Comparison of ENCODE assay signal across 8 cellular contexts in genomic region chr3:189270248-189270832, GRCh38.
DNase-seq lines count a peak whose midpoint lies in the region; ATAC-seq, FAIRE-seq and TF ChIP-seq lines count a peak whose summit lies in the region.

No MANE protein-coding gene starts in this region.

- H3K4me1 ChIP-seq in pancreas, result no peaks in the 10 kb centered on the region

- peak; percentile 57 for ATAC-seq in GM18861 (IDR thresholded peaks at IDR 0.05; ENCODE audit: unreplicated experiment)
- ATAC-seq in HG03175 (IDR thresholded peaks at IDR 0.05; ENCODE audit: unreplicated experiment), result peak; percentile 80
- peak; percentile 73 to 95 (median 92) for ATAC-seq in pancreas

- peaks cover 0 to 5% (median 0%) of the 10 kb centered on the region in 4 donors for H3K27me3 ChIP-seq in pancreas

- H3K4me3 ChIP-seq in AG10803 (ENCODE audit: low read length) (no peak overlapping the region), pancreas (no peak overlapping the region)

- 34 to 43% methylated on average over 5 of the region's 5 CpGs for WGBS in pancreas, 2 donors

- H3K27ac ChIP-seq in pancreas, result no peak overlapping the region

- intact Hi-C loops in pancreas (cut with DNase I), result no loop called here

- no peak for FAIRE-seq in pancreas (lab: Jason Lieb, UNC)

- H3K36me3 ChIP-seq in pancreas, result no peaks in the 10 kb centered on the region

- TF ChIP-seq CTCF in AG10803 (conservative IDR thresholded peaks at IDR 0.05; ENCODE audit: low read length) (peak; percentile 89), pancreas (IDR thresholded peaks at IDR 0.05) (peak in 3 of 4 donors; percentile 21 to 43 (median 33))

- no peaks in the 10 kb centered on the region for H3K9me3 ChIP-seq in pancreas

- peak; percentile 89 for DNase-seq in AG10803 (ENCODE audit: low read depth)
- peak; percentile 48 for DNase-seq in NCI-H510A (lab: John Stamatoyannopoulos, UW)
- DNase-seq in activated CD4-positive, alpha-beta T cell treated with anti-CD3 and anti-CD28 coated beads, Interleukin-2, amount 50 U/mL, for 1 hour, result peak; percentile 30
- peak; percentile 87 for DNase-seq in fibroblast of peridontal ligament (ENCODE audit: extremely low read depth)
- DNase-seq in pancreas, result peak; percentile 26 to 59 (median 44)
- no peak for DNase-seq in GM19238 (ENCODE audit: insufficient read length, low spot score)
